Comparison of ENCODE assay signal across 1 cellular context in the genomic region with DNA sequence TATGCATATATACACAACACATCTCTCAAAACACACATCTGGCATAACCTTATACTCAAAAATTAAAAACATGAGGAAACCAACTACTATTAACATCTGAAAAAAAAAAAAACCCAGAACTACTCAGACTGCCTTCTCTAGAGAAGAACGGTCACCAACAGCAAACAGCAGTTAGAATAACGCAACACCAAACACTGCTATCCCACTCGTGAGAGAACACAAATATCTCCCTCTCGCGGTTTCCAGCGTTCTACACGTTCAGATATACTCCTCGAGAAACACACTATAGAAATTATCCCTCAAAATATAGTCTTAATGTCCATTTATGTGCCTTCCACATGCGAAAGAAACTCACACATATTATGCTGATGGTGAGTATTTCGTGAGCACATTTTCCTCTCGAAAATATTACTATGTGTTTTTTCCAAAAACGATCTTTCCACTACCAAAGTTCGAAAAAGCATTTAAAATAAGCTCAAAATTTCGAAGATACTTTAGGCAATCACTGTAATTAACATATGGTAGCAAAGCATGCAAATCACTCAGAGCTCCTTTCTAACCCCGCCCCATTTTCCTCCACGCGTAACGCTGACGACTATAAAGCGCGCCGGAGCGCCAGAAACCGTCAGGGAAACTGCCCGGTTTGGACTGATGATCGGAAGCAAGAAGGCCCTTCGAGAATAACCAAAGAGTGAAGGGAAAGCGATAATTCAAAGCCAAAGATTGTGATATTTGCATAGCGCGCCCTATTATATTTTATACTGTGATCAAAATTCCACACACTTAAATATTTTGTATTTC.
TF ChIP-seq lines count a peak whose summit lies in the region.

No MANE protein-coding gene starts in this region.

TF ChIP-seq in HepG2, 621 proteins besides CTCF, POLR2A, EP300 and RAD21 (continued from another document and continues in another):
- TF ChIP-seq ZNF382 (CRISPR knock-in tag; IDR thresholded peaks at IDR 0.05; ENCODE audit: borderline replicate concordance) (no peak), MIER3 (CRISPR knock-in tag; IDR thresholded peaks at IDR 0.05; ENCODE audit: borderline replicate concordance) (peak; percentile 97), ZNF24 (IDR thresholded peaks at IDR 0.05) (no peak), ZMYM3 (CRISPR knock-in tag; IDR thresholded peaks at IDR 0.05) (peak; percentile 48; the same call in 1 of the 2 replicates), ZNF124 (CRISPR knock-in tag; IDR thresholded peaks at IDR 0.05) (peak; percentile 68; the same call in 1 of the 2 replicates), ELK4 (CRISPR knock-in tag; IDR thresholded peaks at IDR 0.05; ENCODE audit: borderline replicate concordance) (no peak), ATF5 (CRISPR knock-in tag; IDR thresholded peaks at IDR 0.05; ENCODE audit: low read depth) (peak; percentile 92; the same call in 1 of the 2 replicates), ZNF136 (CRISPR knock-in tag; IDR thresholded peaks at IDR 0.05; ENCODE audit: low read depth) (peak; percentile 79; the same call in 1 of the 2 replicates), ZNF660 (CRISPR knock-in tag; IDR thresholded peaks at IDR 0.05; ENCODE audit: borderline replicate concordance, low read depth) (no peak), ZNF615 (CRISPR knock-in tag; IDR thresholded peaks at IDR 0.05; ENCODE audit: borderline replicate concordance) (peak; percentile 97; the same call in 1 of the 2 replicates), SIX1 (CRISPR knock-in tag; IDR thresholded peaks at IDR 0.05; ENCODE audit: borderline replicate concordance) (peak; percentile 72), ASH2L (IDR thresholded peaks at IDR 0.05; ENCODE audit: insufficient read length, low read depth, low read length) (no peak), ZNF652 (CRISPR knock-in tag; IDR thresholded peaks at IDR 0.05; ENCODE audit: borderline replicate concordance, low read depth) (peak; percentile 76), ATF3 (CRISPR knock-in tag; IDR thresholded peaks at IDR 0.05) (0 out of 2 replicates have a peak, but pooled peaks have one; percentile 68), PHF8 (CRISPR knock-in tag; IDR thresholded peaks at IDR 0.05) (peak; percentile 72), NR3C1 (CRISPR knock-in tag; IDR thresholded peaks at IDR 0.05) (no peak), RBFOX2 (IDR thresholded peaks at IDR 0.05; ENCODE audit: low read depth, low read length) (peak; percentile 92), FOXA1 (IDR thresholded peaks at IDR 0.05) (no peak), FOXA1 (CRISPR knock-in tag; IDR thresholded peaks at IDR 0.05) (peak; percentile 70), ZNF550 (CRISPR knock-in tag; IDR thresholded peaks at IDR 0.05; ENCODE audit: borderline replicate concordance) (no peak), NBN (conservative IDR thresholded peaks at IDR 0.05) (peak; percentile 97), GATAD2A (CRISPR knock-in tag; IDR thresholded peaks at IDR 0.05) (peak; percentile 99), ZMAT3 (CRISPR knock-in tag; conservative IDR thresholded peaks at IDR 0.05) (0 out of 2 replicates have a peak, but pooled peaks have one; percentile 66), ZNF20 (CRISPR knock-in tag; IDR thresholded peaks at IDR 0.05) (peak; percentile 91), ZNF564 (CRISPR knock-in tag; IDR thresholded peaks at IDR 0.05) (0 out of 2 replicates have a peak, but pooled peaks have one; percentile 61), NFYC (CRISPR knock-in tag; IDR thresholded peaks at IDR 0.05) (peak; percentile 71), BRF2 (CRISPR knock-in tag; IDR thresholded peaks at IDR 0.05) (peak; percentile 87; the same call in 1 of the 2 replicates), BRCA1 (CRISPR knock-in tag; IDR thresholded peaks at IDR 0.05) (peak; percentile 98), ZNF83 (CRISPR knock-in tag; IDR thresholded peaks at IDR 0.05; ENCODE audit: borderline replicate concordance) (no peak), DNMT3B (CRISPR knock-in tag; conservative IDR thresholded peaks at IDR 0.05) (peak; percentile 94), SMARCE1 (IDR thresholded peaks at IDR 0.05; ENCODE audit: borderline replicate concordance) (no peak), ZZZ3 (CRISPR knock-in tag; IDR thresholded peaks at IDR 0.05; ENCODE audit: borderline replicate concordance) (peak; percentile 49; the same call in 1 of the 2 replicates), PPARG (CRISPR knock-in tag; conservative IDR thresholded peaks at IDR 0.05) (peak; percentile 84), CBX5 (CRISPR knock-in tag; IDR thresholded peaks at IDR 0.05; ENCODE audit: borderline replicate concordance) (peak; percentile 37; the same call in 1 of the 2 replicates), ZNF160 (CRISPR knock-in tag; IDR thresholded peaks at IDR 0.05) (peak; percentile 87; the same call in 1 of the 2 replicates), IRF9 (CRISPR knock-in tag; IDR thresholded peaks at IDR 0.05; ENCODE audit: borderline replicate concordance) (no peak), ZNF460 (CRISPR knock-in tag; IDR thresholded peaks at IDR 0.05; ENCODE audit: borderline replicate concordance) (no peak)
- TF ChIP-seq, protein P1, sequence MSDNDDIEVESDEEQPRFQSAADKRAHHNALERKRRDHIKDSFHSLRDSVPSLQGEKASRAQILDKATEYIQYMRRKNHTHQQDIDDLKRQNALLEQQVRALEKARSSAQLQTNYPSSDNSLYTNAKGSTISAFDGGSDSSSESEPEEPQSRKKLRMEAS (IDR thresholded peaks at IDR 0.05): peak; percentile 71
- TF ChIP-seq, protein P2, sequence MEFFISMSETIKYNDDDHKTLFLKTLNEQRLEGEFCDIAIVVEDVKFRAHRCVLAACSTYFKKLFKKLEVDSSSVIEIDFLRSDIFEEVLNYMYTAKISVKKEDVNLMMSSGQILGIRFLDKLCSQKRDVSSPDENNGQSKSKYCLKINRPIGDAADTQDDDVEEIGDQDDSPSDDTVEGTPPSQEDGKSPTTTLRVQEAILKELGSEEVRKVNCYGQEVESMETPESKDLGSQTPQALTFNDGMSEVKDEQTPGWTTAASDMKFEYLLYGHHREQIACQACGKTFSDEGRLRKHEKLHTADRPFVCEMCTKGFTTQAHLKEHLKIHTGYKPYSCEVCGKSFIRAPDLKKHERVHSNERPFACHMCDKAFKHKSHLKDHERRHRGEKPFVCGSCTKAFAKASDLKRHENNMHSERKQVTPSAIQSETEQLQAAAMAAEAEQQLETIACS (CRISPR knock-in tag; IDR thresholded peaks at IDR 0.05): no peak; the same call in 1 of the 2 replicates
- TF ChIP-seq, protein P3, sequence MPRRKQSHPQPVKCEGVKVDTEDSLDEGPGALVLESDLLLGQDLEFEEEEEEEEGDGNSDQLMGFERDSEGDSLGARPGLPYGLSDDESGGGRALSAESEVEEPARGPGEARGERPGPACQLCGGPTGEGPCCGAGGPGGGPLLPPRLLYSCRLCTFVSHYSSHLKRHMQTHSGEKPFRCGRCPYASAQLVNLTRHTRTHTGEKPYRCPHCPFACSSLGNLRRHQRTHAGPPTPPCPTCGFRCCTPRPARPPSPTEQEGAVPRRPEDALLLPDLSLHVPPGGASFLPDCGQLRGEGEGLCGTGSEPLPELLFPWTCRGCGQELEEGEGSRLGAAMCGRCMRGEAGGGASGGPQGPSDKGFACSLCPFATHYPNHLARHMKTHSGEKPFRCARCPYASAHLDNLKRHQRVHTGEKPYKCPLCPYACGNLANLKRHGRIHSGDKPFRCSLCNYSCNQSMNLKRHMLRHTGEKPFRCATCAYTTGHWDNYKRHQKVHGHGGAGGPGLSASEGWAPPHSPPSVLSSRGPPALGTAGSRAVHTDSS (CRISPR knock-in tag; conservative IDR thresholded peaks at IDR 0.05): 0 out of 2 replicates have a peak, but pooled peaks have one; percentile 88
- TF ChIP-seq, protein P4, sequence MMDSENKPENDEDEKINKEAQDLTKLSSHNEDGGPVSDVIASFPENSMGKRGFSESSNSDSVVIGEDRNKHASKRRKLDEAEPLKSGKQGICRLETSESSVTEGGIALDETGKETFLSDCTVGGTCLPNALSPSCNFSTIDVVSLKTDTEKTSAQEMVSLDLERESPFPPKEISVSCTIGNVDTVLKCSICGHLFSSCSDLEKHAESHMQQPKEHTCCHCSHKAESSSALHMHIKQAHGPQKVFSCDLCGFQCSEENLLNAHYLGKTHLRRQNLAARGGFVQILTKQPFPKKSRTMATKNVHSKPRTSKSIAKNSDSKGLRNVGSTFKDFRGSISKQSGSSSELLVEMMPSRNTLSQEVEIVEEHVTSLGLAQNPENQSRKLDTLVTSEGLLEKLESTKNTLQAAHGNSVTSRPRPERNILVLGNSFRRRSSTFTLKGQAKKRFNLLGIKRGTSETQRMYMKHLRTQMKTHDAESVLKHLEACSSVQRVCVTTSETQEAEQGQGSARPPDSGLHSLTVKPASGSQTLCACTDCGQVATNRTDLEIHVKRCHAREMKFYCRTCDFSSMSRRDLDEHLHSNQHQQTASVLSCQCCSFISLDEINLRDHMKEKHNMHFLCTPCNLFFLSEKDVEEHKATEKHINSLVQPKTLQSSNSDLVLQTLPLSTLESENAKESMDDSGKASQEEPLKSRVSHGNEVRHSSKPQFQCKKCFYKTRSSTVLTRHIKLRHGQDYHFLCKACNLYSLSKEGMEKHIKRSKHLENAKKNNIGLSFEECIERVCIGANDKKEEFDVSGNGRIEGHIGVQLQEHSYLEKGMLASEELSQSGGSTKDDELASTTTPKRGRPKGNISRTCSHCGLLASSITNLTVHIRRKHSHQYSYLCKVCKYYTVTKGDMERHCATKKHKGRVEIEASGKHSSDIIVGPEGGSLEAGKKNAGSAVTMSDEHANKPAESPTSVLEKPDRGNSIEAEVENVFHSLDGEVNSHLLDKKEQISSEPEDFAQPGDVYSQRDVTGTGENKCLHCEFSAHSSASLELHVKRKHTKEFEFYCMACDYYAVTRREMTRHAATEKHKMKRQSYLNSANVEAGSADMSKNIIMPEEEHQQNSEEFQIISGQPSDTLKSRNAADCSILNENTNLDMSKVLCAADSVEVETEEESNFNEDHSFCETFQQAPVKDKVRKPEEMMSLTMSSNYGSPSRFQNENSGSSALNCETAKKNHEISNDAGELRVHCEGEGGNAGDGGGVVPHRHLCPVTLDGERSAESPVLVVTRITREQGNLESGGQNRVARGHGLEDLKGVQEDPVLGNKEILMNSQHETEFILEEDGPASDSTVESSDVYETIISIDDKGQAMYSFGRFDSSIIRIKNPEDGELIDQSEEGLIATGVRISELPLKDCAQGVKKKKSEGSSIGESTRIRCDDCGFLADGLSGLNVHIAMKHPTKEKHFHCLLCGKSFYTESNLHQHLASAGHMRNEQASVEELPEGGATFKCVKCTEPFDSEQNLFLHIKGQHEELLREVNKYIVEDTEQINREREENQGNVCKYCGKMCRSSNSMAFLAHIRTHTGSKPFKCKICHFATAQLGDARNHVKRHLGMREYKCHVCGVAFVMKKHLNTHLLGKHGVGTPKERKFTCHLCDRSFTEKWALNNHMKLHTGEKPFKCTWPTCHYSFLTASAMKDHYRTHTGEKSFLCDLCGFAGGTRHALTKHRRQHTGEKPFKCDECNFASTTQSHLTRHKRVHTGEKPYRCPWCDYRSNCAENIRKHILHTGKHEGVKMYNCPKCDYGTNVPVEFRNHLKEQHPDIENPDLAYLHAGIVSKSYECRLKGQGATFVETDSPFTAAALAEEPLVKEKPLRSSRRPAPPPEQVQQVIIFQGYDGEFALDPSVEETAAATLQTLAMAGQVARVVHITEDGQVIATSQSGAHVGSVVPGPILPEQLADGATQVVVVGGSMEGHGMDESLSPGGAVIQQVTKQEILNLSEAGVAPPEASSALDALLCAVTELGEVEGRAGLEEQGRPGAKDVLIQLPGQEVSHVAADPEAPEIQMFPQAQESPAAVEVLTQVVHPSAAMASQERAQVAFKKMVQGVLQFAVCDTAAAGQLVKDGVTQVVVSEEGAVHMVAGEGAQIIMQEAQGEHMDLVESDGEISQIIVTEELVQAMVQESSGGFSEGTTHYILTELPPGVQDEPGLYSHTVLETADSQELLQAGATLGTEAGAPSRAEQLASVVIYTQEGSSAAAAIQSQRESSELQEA (CRISPR knock-in tag; IDR thresholded peaks at IDR 0.05; ENCODE audit: not compliant biosample characterization): no peak
- TF ChIP-seq, protein P5, sequence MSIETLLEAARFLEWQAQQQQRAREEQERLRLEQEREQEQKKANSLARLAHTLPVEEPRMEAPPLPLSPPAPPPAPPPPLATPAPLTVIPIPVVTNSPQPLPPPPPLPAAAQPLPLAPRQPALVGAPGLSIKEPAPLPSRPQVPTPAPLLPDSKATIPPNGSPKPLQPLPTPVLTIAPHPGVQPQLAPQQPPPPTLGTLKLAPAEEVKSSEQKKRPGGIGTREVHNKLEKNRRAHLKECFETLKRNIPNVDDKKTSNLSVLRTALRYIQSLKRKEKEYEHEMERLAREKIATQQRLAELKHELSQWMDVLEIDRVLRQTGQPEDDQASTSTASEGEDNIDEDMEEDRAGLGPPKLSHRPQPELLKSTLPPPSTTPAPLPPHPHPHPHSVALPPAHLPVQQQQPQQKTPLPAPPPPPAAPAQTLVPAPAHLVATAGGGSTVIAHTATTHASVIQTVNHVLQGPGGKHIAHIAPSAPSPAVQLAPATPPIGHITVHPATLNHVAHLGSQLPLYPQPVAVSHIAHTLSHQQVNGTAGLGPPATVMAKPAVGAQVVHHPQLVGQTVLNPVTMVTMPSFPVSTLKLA (IDR thresholded peaks at IDR 0.05): no peak; the same call in 1 of the 2 replicates
